Comparison of ENCODE assay signal across 8 cellular contexts in genomic region chr11:64226507-64227051, GRCh38. TPM values are rescaled to one million over a fixed set of nuclear protein-coding genes. Genes with fewer than 3 reads are reported as not detected.
DNase-seq lines count a peak whose midpoint lies in the region; ATAC-seq, FAIRE-seq and TF ChIP-seq lines count a peak whose summit lies in the region.

No MANE protein-coding gene starts in this region.

- no peak for TF ChIP-seq EP300 in H1 (IDR thresholded peaks at IDR 0.05; ENCODE audit: borderline replicate concordance in 1 of 2, low read depth in 2 of 2, low read length in 2 of 2)

- no peak overlapping the region for H3K23ac ChIP-seq in H1 (ENCODE audit: insufficient read length)

- no peak for FAIRE-seq in H1 (lab: Jason Lieb, UNC)

- H3K4me2 ChIP-seq in H1 (ENCODE audit: insufficient read depth in 1 of 2, low read depth in 2 of 2, low read length in 2 of 2) = peak overlapping the region; percentile 72 to 93

- H2AFZ ChIP-seq in H1 (ENCODE audit: low read length) = no peak overlapping the region

- H2BK20ac ChIP-seq in H1 (ENCODE audit: low read length) = no peak overlapping the region

- peak overlapping the region; percentile 87 for H3K4ac ChIP-seq in H1 (replicated peaks; ENCODE audit: insufficient read length, low read depth, low read length)

- peak overlapping the region; percentile 75 for H4K5ac ChIP-seq in H1 (ENCODE audit: insufficient read length, low read depth, low read length)

- H3K36me3 ChIP-seq in BE2C (no peaks in the 10 kb centered on the region), H1 (ENCODE audit: control insufficient read depth in 2 of 4, insufficient read depth in 4 of 4, low read length in 3 of 4) (peaks cover 0 to 7% (median 1%) of the 10 kb centered on the region in 4 experiments; a peak in 2 of 8 replicates), mucosa of stomach (ENCODE audit: control insufficient read depth, insufficient read depth, low read length) (no peaks in the 10 kb centered on the region)

- H3K9ac ChIP-seq in H1 (replicated peaks in 1 of 4; ENCODE audit: extremely low read depth in 1 of 4, low read depth in 3 of 4, low read length in 3 of 4) = peak overlapping the region in 2 of 4 experiments; percentile 62 to 66; a peak in 4 of 7 replicates
- H3K9ac ChIP-seq in mucosa of stomach (ENCODE audit: low read length) = peak overlapping the region; percentile 96

- H3K9me3 ChIP-seq in BE2C = no peaks in the 10 kb centered on the region
- no peaks in the 10 kb centered on the region for H3K9me3 ChIP-seq in H1 (ENCODE audit: insufficient read depth in 2 of 2, low read depth in 1 of 2, low read length in 1 of 2)
- H3K9me3 ChIP-seq in mucosa of stomach (ENCODE audit: control insufficient read depth, low read length) = no peaks in the 10 kb centered on the region

- DNase-seq in BE2C (no peak), NCI-H146 treated with DMSO at 0.1 percent for 48 hours (lab: John Stamatoyannopoulos, UW; ENCODE audit: unreplicated experiment) (peak; percentile 21), H1 (ENCODE audit: low read depth in 1 of 2, low spot score in 2 of 2) (no peak), ureter (ENCODE audit: low spot score) (peak; percentile 71), T-helper 9 cell (no peak)
- DNase-seq in activated CD4-positive, alpha-beta T cell treated with anti-CD3 and anti-CD28 coated beads for 48 hours = peak; percentile 70

- no peak overlapping the region for H2BK120ac ChIP-seq in H1 (replicated peaks; ENCODE audit: low read depth, low read length)

- peaks cover 16% of the 10 kb centered on the region for H3K23me2 ChIP-seq in H1 (ENCODE audit: low read depth, low read length)

- H4K91ac ChIP-seq in H1 (replicated peaks; ENCODE audit: insufficient read length, low read length) = peak overlapping the region; percentile 77

- TF ChIP-seq RAD21 in H1 (IDR thresholded peaks at IDR 0.05 in 1 of 2, conservative IDR thresholded peaks at IDR 0.05 in 1 of 2; ENCODE audit: low read depth in 2 of 2, low read length in 2 of 2) = no peak

- H3K18ac ChIP-seq in H1 (ENCODE audit: extremely low read depth, low read length) = peak overlapping the region; percentile 90

- no peak overlapping the region; the same call in 1 of the 2 replicates for H4K8ac ChIP-seq in H1 (ENCODE audit: extremely low read depth, insufficient read depth, low read length)

- H3K4me1 ChIP-seq in BE2C = peaks cover 8% of the 10 kb centered on the region
- peaks cover 0 to 25% (median 16%) of the 10 kb centered on the region in 4 experiments; a peak in 6 of 7 replicates for H3K4me1 ChIP-seq in H1 (replicated peaks in 1 of 4; ENCODE audit: control insufficient read depth in 3 of 4, insufficient read depth in 4 of 4, low read length in 3 of 4)
- H3K4me1 ChIP-seq in mucosa of stomach (ENCODE audit: control insufficient read depth, insufficient read depth, low read length) = peaks cover 58% of the 10 kb centered on the region

- peaks cover 0 to 7% of the 10 kb centered on the region in 2 experiments for H4K20me1 ChIP-seq in H1 (replicated peaks in 1 of 2; ENCODE audit: control insufficient read depth in 1 of 2, insufficient read depth in 2 of 2, low read length in 2 of 2)

- no peak overlapping the region; the same call in 1 of the 2 replicates for H2BK15ac ChIP-seq in H1 (ENCODE audit: low read length)

- H3K79me1 ChIP-seq in H1 (ENCODE audit: low read depth, low read length) = no peaks in the 10 kb centered on the region

- H2BK5ac ChIP-seq in H1 (ENCODE audit: low read depth, low read length) = peak overlapping the region; percentile 77

- H2BK12ac ChIP-seq in H1 (ENCODE audit: low read depth, low read length) = 0 out of 2 replicates have a peak overlapping the region, but pooled peaks have one; percentile 55

- no peaks in the 10 kb centered on the region for H3K79me2 ChIP-seq in H1 (ENCODE audit: control insufficient read depth in 1 of 2, insufficient read depth in 2 of 2, low read length in 2 of 2)

- H3K27me3 ChIP-seq in BE2C = no peaks in the 10 kb centered on the region
- no peaks in the 10 kb centered on the region for H3K27me3 ChIP-seq in H1 (replicated peaks in 1 of 4; ENCODE audit: control insufficient read depth in 3 of 4, extremely low read depth in 1 of 4, insufficient read depth in 3 of 4, low read length in 3 of 4)
- no peaks in the 10 kb centered on the region for H3K27me3 ChIP-seq in mucosa of stomach (ENCODE audit: control insufficient read depth, insufficient read depth, low read length)

- POLR2A ChIA-PET in H1 (lab: Charles Lee; ENCODE audit: partially characterized antibody) = interaction anchor here (1.0 to 14.1 kb wide), 12 partner anchors 12 to 91 kb away, joined by 3 to 253 read pairs (median 7); partner anchors contain the start of genes FERMT3, FKBP2, PLCB3 and PPP1R14B

- no peak for TF ChIP-seq POLR2A in H1 (IDR thresholded peaks at IDR 0.05; ENCODE audit: control extremely low read depth in 1 of 2, low read depth in 2 of 2, low read length in 2 of 2)

- H3K27ac ChIP-seq in H1 (ENCODE audit: low read depth, low read length) = no peak overlapping the region

- ATAC-seq in GM19463 (IDR thresholded peaks at IDR 0.05; ENCODE audit: unreplicated experiment) = peak; percentile 34

- peak overlapping the region; percentile 73 for H3K4me3 ChIP-seq in BE2C (ENCODE audit: low read depth, low read length)
- H3K4me3 ChIP-seq in H1 (ENCODE audit: extremely low read depth in 1 of 4, insufficient read depth in 2 of 4, low read depth in 3 of 4, low read length in 4 of 4) = peak overlapping the region; percentile 63 to 90 (median 84)
- peak overlapping the region; percentile 92 for H3K4me3 ChIP-seq in mucosa of stomach (ENCODE audit: low read length)

- peak overlapping the region; percentile 52 for H3K56ac ChIP-seq in H1 (replicated peaks; ENCODE audit: insufficient read length, low read depth, low read length)

- H2AK5ac ChIP-seq in H1 (ENCODE audit: low read depth, low read length) = peak overlapping the region; percentile 67; the same call in 1 of the 2 replicates

- CTCF ChIA-PET in H1 (lab: Charles Lee; ENCODE audit: partially characterized antibody) = interaction anchor here (0.6 to 6.5 kb wide), 15 partner anchors 10 to 130 kb away, joined by 3 to 64 read pairs (median 4); partner anchors contain the start of genes FERMT3, FKBP2, KCNK4 and PLCB3

- no peak for TF ChIP-seq CTCF in BE2C (IDR thresholded peaks at IDR 0.05; ENCODE audit: low read depth, low read length)
- TF ChIP-seq CTCF in H1 (IDR thresholded peaks at IDR 0.05; ENCODE audit: control extremely low read depth in 1 of 3, insufficient read depth in 1 of 3, low read depth in 1 of 3, low read length in 3 of 3) = no peak

- H3K14ac ChIP-seq in H1 (ENCODE audit: insufficient read length) = no peak overlapping the region

- WGBS in H1 (ENCODE audit: extremely low coverage in 1 of 2, insufficient coverage in 1 of 2, insufficient read length in 1 of 2, insufficient replicate concordance in 2 of 2, low coverage in 1 of 2, low lambda C conversion rate in 2 of 2, missing lambda C conversion rate in 1 of 2), 2 experiments = 26% methylated on average over 24 of the region's 26 CpGs; no CpG with 5 or more reads in 1 of the 2 experiments

RNA-seq across cellular contexts. Expression of gene NUDT22, which starts 0.5 kb away (rescaled TPM):
- 43.8 TPM for polyA plus RNA-seq in BE2C (2012; ENCODE audit: insufficient read depth, insufficient read length, low read depth)
- 43.4 and 51.5 TPM in 2 replicates for total RNA-seq in H1 (2021; fragmentation: NEBNext Ultra II Directional; extraction: Animal tissue kit (Norgen Biotek cat#: 25700))
- 69.0 and 97.1 TPM in 2 replicates for polyA plus RNA-seq in H1 (2011; rRNA removed)
- 58.7 TPM for polyA plus RNA-seq in H1 (2011; cell fraction: cytosol; rRNA removed)
- 91.2 TPM for polyA plus RNA-seq in H1 (2011; cell fraction: nucleus; rRNA removed)
- 28.1 to 49.3 TPM (median 43.2 TPM) in 4 replicates for polyA plus RNA-seq in H1 (2012, experiment 1 of 2)
- polyA plus RNA-seq in H1 (2012, experiment 2 of 2) = 35.6 TPM
- polyA plus RNA-seq in H1 (2013, experiment 1 of 2) = 83.6 TPM
- 79.8 TPM for polyA plus RNA-seq in H1 (2013, experiment 2 of 2)
- polyA minus RNA-seq in H1 (2011; rRNA and poly(A)+ RNA removed) = 14.0 and 18.0 TPM in 2 replicates
- 31.9 TPM for polyA minus RNA-seq in H1 (2011; cell fraction: cytosol; rRNA and poly(A)+ RNA removed)
- polyA minus RNA-seq in H1 (2011; cell fraction: nucleus; rRNA and poly(A)+ RNA removed) = 26.1 TPM
- total RNA-seq in ureter = 82.7 TPM

RNA-seq across cellular contexts. Expression of gene TRPT1, which starts 0.6 kb away (rescaled TPM):
- 39.6 TPM for polyA plus RNA-seq in BE2C (2012; ENCODE audit: insufficient read depth, insufficient read length, low read depth)
- 34.5 and 39.7 TPM in 2 replicates for total RNA-seq in H1 (2021; fragmentation: NEBNext Ultra II Directional; extraction: Animal tissue kit (Norgen Biotek cat#: 25700))
- polyA plus RNA-seq in H1 (2011; rRNA removed) = 74.6 and 102 TPM in 2 replicates
- 65.6 TPM for polyA plus RNA-seq in H1 (2011; cell fraction: cytosol; rRNA removed)
- polyA plus RNA-seq in H1 (2011; cell fraction: nucleus; rRNA removed) = 135 TPM
- 36.0 to 51.1 TPM (median 49.9 TPM) in 4 replicates for polyA plus RNA-seq in H1 (2012, experiment 1 of 2)
- polyA plus RNA-seq in H1 (2012, experiment 2 of 2) = 67.7 TPM
- polyA plus RNA-seq in H1 (2013, experiment 1 of 2) = 66.7 TPM
- polyA plus RNA-seq in H1 (2013, experiment 2 of 2) = 64.4 TPM
- polyA minus RNA-seq in H1 (2011; rRNA and poly(A)+ RNA removed) = 21.2 and 24.8 TPM in 2 replicates
- polyA minus RNA-seq in H1 (2011; cell fraction: cytosol; rRNA and poly(A)+ RNA removed) = 19.4 TPM
- 29.0 TPM for polyA minus RNA-seq in H1 (2011; cell fraction: nucleus; rRNA and poly(A)+ RNA removed)
- 49.4 TPM for total RNA-seq in ureter

RNA-seq across cellular contexts. Expression of gene DNAJC4, which starts 3.8 kb away (rescaled TPM):
- 20.3 TPM for polyA plus RNA-seq in BE2C (2012; ENCODE audit: insufficient read depth, insufficient read length, low read depth)
- total RNA-seq in H1 (2021; fragmentation: NEBNext Ultra II Directional; extraction: Animal tissue kit (Norgen Biotek cat#: 25700)) = 14.6 and 17.8 TPM in 2 replicates
- 31.0 and 34.0 TPM in 2 replicates for polyA plus RNA-seq in H1 (2011; rRNA removed)
- polyA plus RNA-seq in H1 (2011; cell fraction: cytosol; rRNA removed) = 25.0 TPM
- 66.8 TPM for polyA plus RNA-seq in H1 (2011; cell fraction: nucleus; rRNA removed)
- 25.2 to 30.5 TPM (median 27.3 TPM) in 4 replicates for polyA plus RNA-seq in H1 (2012, experiment 1 of 2)
- 22.9 TPM for polyA plus RNA-seq in H1 (2012, experiment 2 of 2)
- polyA plus RNA-seq in H1 (2013, experiment 1 of 2) = 25.9 TPM
- polyA plus RNA-seq in H1 (2013, experiment 2 of 2) = 23.8 TPM
- 8.7 and 13.7 TPM in 2 replicates for polyA minus RNA-seq in H1 (2011; rRNA and poly(A)+ RNA removed)
- 10.3 TPM for polyA minus RNA-seq in H1 (2011; cell fraction: cytosol; rRNA and poly(A)+ RNA removed)
- 7.9 TPM for polyA minus RNA-seq in H1 (2011; cell fraction: nucleus; rRNA and poly(A)+ RNA removed)
- total RNA-seq in ureter = 44.1 TPM

RNA-seq across cellular contexts. Expression of gene VEGFB, which starts 7.8 kb away (rescaled TPM):
- polyA plus RNA-seq in BE2C (2012; ENCODE audit: insufficient read depth, insufficient read length, low read depth) = 31.4 TPM
- total RNA-seq in H1 (2021; fragmentation: NEBNext Ultra II Directional; extraction: Animal tissue kit (Norgen Biotek cat#: 25700)) = 46.1 and 49.6 TPM in 2 replicates
- 9.3 and 11.4 TPM in 2 replicates for polyA plus RNA-seq in H1 (2011; rRNA removed)
- polyA plus RNA-seq in H1 (2011; cell fraction: cytosol; rRNA removed) = 8.7 TPM
- 14.7 TPM for polyA plus RNA-seq in H1 (2011; cell fraction: nucleus; rRNA removed)
- polyA plus RNA-seq in H1 (2012, experiment 1 of 2) = 43.8 to 51.1 TPM (median 49.1 TPM) in 4 replicates
- 70.8 TPM for polyA plus RNA-seq in H1 (2012, experiment 2 of 2)
- 32.6 TPM for polyA plus RNA-seq in H1 (2013, experiment 1 of 2)
- 31.8 TPM for polyA plus RNA-seq in H1 (2013, experiment 2 of 2)
- polyA minus RNA-seq in H1 (2011; rRNA and poly(A)+ RNA removed) = 2.2 and 6.1 TPM in 2 replicates
- 9.4 TPM for polyA minus RNA-seq in H1 (2011; cell fraction: cytosol; rRNA and poly(A)+ RNA removed)
- polyA minus RNA-seq in H1 (2011; cell fraction: nucleus; rRNA and poly(A)+ RNA removed) = 6.5 TPM
- 51.6 TPM for total RNA-seq in ureter

RNA-seq across cellular contexts. Expression of gene FKBP2, which starts 14.3 kb away (rescaled TPM):
- 110 TPM for polyA plus RNA-seq in BE2C (2012; ENCODE audit: insufficient read depth, insufficient read length, low read depth)
- 41.7 and 43.2 TPM in 2 replicates for total RNA-seq in H1 (2021; fragmentation: NEBNext Ultra II Directional; extraction: Animal tissue kit (Norgen Biotek cat#: 25700))
- polyA plus RNA-seq in H1 (2011; rRNA removed) = 52.5 and 67.3 TPM in 2 replicates
- 68.9 TPM for polyA plus RNA-seq in H1 (2011; cell fraction: cytosol; rRNA removed)
- 41.9 TPM for polyA plus RNA-seq in H1 (2011; cell fraction: nucleus; rRNA removed)
- polyA plus RNA-seq in H1 (2012, experiment 1 of 2) = 82.9 to 116 TPM (median 94.9 TPM) in 4 replicates
- 63.5 TPM for polyA plus RNA-seq in H1 (2012, experiment 2 of 2)
- polyA plus RNA-seq in H1 (2013, experiment 1 of 2) = 59.3 TPM
- 69.6 TPM for polyA plus RNA-seq in H1 (2013, experiment 2 of 2)
- 10.7 and 10.8 TPM in 2 replicates for polyA minus RNA-seq in H1 (2011; rRNA and poly(A)+ RNA removed)
- polyA minus RNA-seq in H1 (2011; cell fraction: cytosol; rRNA and poly(A)+ RNA removed) = 26.5 TPM
- polyA minus RNA-seq in H1 (2011; cell fraction: nucleus; rRNA and poly(A)+ RNA removed) = 14.5 TPM
- 55.7 TPM for total RNA-seq in ureter

Comparison
In these comparisons a context has a peak if more than half of its experiments do, and no peak if none do; other contexts are left out.
1. DNase-seq: peak in NCI-H146 treated with DMSO at 0.1 percent for 48 hours (single experiment), activated CD4-positive, alpha-beta T cell treated with anti-CD3 and anti-CD28 coated beads for 48 hours (single experiment) and ureter (single experiment); none in BE2C (single experiment), H1 (0 of 2) and T-helper 9 cell (single experiment).
2. Peak in every context shown above with its lines, with median percentiles within 50 percentile points of each other: H3K4me3 ChIP-seq.